In the genomic region with DNA sequence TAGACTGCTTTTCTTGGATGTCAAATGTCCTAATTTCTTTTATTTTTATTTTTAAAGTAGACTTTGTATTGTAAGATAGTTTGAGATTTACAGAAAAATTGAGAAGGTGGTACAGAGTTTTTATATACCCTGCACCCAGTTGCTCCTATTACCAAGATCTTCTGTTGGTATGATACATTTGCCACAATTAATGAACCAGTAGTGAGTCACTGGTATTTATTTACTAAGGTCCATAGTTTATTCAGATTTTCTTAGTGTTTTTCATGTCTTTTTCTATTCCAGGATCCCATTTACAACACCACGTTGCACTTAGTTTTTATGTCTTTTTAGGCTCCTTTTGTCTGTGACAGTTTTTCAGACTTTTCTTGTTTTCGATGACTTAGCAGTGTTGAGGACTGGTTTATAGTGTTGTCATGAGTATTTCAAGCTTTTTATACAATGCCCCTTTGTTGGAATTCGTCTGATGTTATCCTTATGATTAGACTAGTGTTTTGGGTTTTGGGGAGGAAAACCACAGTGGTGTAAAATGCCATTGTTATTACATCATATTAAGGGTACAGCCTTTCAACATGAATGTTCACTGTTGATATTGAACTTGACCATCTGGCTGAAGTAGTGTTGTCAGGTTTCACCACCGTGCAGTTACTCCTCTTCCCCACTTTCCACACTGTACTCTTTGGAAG, we compare ENCODE assay signal across 1 cellular context.
TF ChIP-seq lines count a peak whose summit lies in the region.

No MANE protein-coding gene starts in this region.

TF ChIP-seq in HepG2, 621 proteins besides CTCF, POLR2A, EP300 and RAD21 (continued from another document):
- TF ChIP-seq DRAP1 (CRISPR knock-in tag; IDR thresholded peaks at IDR 0.05) (no peak), ZZZ3 (CRISPR knock-in tag; IDR thresholded peaks at IDR 0.05; ENCODE audit: borderline replicate concordance) (no peak), MAFK (conservative IDR thresholded peaks at IDR 0.05 in 1 of 2, IDR thresholded peaks at IDR 0.05 in 1 of 2; ENCODE audit: low read length in 2 of 2) (peak; percentile 71 to 73), NR2C2 (CRISPR knock-in tag; IDR thresholded peaks at IDR 0.05; ENCODE audit: borderline replicate concordance) (no peak), ADNP (CRISPR knock-in tag; IDR thresholded peaks at IDR 0.05) (no peak), E2F1 (CRISPR knock-in tag; IDR thresholded peaks at IDR 0.05) (no peak), ZNF563 (CRISPR knock-in tag; IDR thresholded peaks at IDR 0.05) (no peak), ZNF547 (CRISPR knock-in tag; IDR thresholded peaks at IDR 0.05) (no peak), KDM1A (CRISPR knock-in tag; IDR thresholded peaks at IDR 0.05) (no peak), SNRNP70 (IDR thresholded peaks at IDR 0.05; ENCODE audit: low read depth, low read length) (no peak), RORA (CRISPR knock-in tag; IDR thresholded peaks at IDR 0.05) (no peak), GRHL1 (CRISPR knock-in tag; conservative IDR thresholded peaks at IDR 0.05) (no peak), MAFF (IDR thresholded peaks at IDR 0.05; ENCODE audit: low read depth, low read length) (peak; percentile 76), KDM4B (CRISPR knock-in tag; IDR thresholded peaks at IDR 0.05) (no peak), SMAD3 (CRISPR knock-in tag; IDR thresholded peaks at IDR 0.05) (no peak), HDAC2 (CRISPR knock-in tag; IDR thresholded peaks at IDR 0.05) (no peak), RARA (CRISPR knock-in tag; IDR thresholded peaks at IDR 0.05) (peak; percentile 32; the same call in 1 of the 2 replicates), ZSCAN25 (CRISPR knock-in tag; IDR thresholded peaks at IDR 0.05) (no peak), ZFP82 (CRISPR knock-in tag; IDR thresholded peaks at IDR 0.05; ENCODE audit: borderline replicate concordance) (no peak), SIX4 (CRISPR knock-in tag; IDR thresholded peaks at IDR 0.05) (no peak), ZHX2 (IDR thresholded peaks at IDR 0.05; ENCODE audit: low read depth) (no peak), ZHX2 (CRISPR knock-in tag; IDR thresholded peaks at IDR 0.05; ENCODE audit: borderline replicate concordance) (no peak), ZNF33B (CRISPR knock-in tag; IDR thresholded peaks at IDR 0.05) (no peak), ZNF180 (CRISPR knock-in tag; IDR thresholded peaks at IDR 0.05; ENCODE audit: borderline replicate concordance, low read depth) (no peak), CEBPG (CRISPR knock-in tag; IDR thresholded peaks at IDR 0.05) (peak; percentile 38), ZNF7 (CRISPR knock-in tag; IDR thresholded peaks at IDR 0.05) (no peak), RNF2 (conservative IDR thresholded peaks at IDR 0.05; ENCODE audit: low read depth) (no peak), ERF (CRISPR knock-in tag; IDR thresholded peaks at IDR 0.05) (no peak), NCOR1 (IDR thresholded peaks at IDR 0.05; ENCODE audit: borderline replicate concordance, low read length) (peak; percentile 31; the same call in 1 of the 2 replicates)
- TF ChIP-seq, protein P1, sequence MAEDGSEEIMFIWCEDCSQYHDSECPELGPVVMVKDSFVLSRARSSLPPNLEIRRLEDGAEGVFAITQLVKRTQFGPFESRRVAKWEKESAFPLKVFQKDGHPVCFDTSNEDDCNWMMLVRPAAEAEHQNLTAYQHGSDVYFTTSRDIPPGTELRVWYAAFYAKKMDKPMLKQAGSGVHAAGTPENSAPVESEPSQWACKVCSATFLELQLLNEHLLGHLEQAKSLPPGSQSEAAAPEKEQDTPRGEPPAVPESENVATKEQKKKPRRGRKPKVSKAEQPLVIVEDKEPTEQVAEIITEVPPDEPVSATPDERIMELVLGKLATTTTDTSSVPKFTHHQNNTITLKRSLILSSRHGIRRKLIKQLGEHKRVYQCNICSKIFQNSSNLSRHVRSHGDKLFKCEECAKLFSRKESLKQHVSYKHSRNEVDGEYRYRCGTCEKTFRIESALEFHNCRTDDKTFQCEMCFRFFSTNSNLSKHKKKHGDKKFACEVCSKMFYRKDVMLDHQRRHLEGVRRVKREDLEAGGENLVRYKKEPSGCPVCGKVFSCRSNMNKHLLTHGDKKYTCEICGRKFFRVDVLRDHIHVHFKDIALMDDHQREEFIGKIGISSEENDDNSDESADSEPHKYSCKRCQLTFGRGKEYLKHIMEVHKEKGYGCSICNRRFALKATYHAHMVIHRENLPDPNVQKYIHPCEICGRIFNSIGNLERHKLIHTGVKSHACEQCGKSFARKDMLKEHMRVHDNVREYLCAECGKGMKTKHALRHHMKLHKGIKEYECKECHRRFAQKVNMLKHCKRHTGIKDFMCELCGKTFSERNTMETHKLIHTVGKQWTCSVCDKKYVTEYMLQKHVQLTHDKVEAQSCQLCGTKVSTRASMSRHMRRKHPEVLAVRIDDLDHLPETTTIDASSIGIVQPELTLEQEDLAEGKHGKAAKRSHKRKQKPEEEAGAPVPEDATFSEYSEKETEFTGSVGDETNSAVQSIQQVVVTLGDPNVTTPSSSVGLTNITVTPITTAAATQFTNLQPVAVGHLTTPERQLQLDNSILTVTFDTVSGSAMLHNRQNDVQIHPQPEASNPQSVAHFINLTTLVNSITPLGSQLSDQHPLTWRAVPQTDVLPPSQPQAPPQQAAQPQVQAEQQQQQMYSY (CRISPR knock-in tag; IDR thresholded peaks at IDR 0.05) = no peak
- TF ChIP-seq, protein P2, sequence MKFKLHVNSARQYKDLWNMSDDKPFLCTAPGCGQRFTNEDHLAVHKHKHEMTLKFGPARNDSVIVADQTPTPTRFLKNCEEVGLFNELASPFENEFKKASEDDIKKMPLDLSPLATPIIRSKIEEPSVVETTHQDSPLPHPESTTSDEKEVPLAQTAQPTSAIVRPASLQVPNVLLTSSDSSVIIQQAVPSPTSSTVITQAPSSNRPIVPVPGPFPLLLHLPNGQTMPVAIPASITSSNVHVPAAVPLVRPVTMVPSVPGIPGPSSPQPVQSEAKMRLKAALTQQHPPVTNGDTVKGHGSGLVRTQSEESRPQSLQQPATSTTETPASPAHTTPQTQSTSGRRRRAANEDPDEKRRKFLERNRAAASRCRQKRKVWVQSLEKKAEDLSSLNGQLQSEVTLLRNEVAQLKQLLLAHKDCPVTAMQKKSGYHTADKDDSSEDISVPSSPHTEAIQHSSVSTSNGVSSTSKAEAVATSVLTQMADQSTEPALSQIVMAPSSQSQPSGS (CRISPR knock-in tag; IDR thresholded peaks at IDR 0.05) = no peak
- TF ChIP-seq, protein P3, sequence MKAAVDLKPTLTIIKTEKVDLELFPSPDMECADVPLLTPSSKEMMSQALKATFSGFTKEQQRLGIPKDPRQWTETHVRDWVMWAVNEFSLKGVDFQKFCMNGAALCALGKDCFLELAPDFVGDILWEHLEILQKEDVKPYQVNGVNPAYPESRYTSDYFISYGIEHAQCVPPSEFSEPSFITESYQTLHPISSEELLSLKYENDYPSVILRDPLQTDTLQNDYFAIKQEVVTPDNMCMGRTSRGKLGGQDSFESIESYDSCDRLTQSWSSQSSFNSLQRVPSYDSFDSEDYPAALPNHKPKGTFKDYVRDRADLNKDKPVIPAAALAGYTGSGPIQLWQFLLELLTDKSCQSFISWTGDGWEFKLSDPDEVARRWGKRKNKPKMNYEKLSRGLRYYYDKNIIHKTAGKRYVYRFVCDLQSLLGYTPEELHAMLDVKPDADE (CRISPR knock-in tag; IDR thresholded peaks at IDR 0.05) = no peak
- TF ChIP-seq, protein P4, sequence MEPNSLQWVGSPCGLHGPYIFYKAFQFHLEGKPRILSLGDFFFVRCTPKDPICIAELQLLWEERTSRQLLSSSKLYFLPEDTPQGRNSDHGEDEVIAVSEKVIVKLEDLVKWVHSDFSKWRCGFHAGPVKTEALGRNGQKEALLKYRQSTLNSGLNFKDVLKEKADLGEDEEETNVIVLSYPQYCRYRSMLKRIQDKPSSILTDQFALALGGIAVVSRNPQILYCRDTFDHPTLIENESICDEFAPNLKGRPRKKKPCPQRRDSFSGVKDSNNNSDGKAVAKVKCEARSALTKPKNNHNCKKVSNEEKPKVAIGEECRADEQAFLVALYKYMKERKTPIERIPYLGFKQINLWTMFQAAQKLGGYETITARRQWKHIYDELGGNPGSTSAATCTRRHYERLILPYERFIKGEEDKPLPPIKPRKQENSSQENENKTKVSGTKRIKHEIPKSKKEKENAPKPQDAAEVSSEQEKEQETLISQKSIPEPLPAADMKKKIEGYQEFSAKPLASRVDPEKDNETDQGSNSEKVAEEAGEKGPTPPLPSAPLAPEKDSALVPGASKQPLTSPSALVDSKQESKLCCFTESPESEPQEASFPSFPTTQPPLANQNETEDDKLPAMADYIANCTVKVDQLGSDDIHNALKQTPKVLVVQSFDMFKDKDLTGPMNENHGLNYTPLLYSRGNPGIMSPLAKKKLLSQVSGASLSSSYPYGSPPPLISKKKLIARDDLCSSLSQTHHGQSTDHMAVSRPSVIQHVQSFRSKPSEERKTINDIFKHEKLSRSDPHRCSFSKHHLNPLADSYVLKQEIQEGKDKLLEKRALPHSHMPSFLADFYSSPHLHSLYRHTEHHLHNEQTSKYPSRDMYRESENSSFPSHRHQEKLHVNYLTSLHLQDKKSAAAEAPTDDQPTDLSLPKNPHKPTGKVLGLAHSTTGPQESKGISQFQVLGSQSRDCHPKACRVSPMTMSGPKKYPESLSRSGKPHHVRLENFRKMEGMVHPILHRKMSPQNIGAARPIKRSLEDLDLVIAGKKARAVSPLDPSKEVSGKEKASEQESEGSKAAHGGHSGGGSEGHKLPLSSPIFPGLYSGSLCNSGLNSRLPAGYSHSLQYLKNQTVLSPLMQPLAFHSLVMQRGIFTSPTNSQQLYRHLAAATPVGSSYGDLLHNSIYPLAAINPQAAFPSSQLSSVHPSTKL (CRISPR knock-in tag; IDR thresholded peaks at IDR 0.05) = peak; percentile 13; the same call in 1 of the 2 replicates
